2 cellular contexts compared by ENCODE assay signal in genomic region chr5:20555034-20555433, GRCh38.
TF ChIP-seq lines count a peak whose summit lies in the region.

No MANE protein-coding gene starts in this region.

TF ChIP-seq in GM23338, 12 proteins besides CTCF, POLR2A, EP300 and RAD21 (continued from another document):
- TF ChIP-seq REST (IDR thresholded peaks at IDR 0.05; ENCODE audit: unreplicated experiment) (no peak), ZNF331 (CRISPR knock-in tag; IDR thresholded peaks at IDR 0.05; ENCODE audit: low read depth) (no peak), ZNF462 (CRISPR knock-in tag; IDR thresholded peaks at IDR 0.05) (no peak), CREB1 (CRISPR knock-in tag; IDR thresholded peaks at IDR 0.05; ENCODE audit: low read depth) (no peak), POLR2AphosphoS5 (IDR thresholded peaks at IDR 0.05; ENCODE audit: low read depth) (no peak), JUNB (IDR thresholded peaks at IDR 0.05; ENCODE audit: unreplicated experiment) (no peak)

TF ChIP-seq in WTC11, 78 proteins besides CTCF, POLR2A, EP300 and RAD21 (continued from another document):
- TF ChIP-seq PRDM15 (CRISPR knock-in tag; IDR thresholded peaks at IDR 0.05) (no peak), AFF4 (CRISPR knock-in tag; IDR thresholded peaks at IDR 0.05; ENCODE audit: borderline replicate concordance) (no peak), ZNF396 (CRISPR knock-in tag; IDR thresholded peaks at IDR 0.05; ENCODE audit: borderline replicate concordance) (no peak), SMAD3 (CRISPR knock-in tag; IDR thresholded peaks at IDR 0.05; ENCODE audit: borderline replicate concordance) (no peak)
